Comparison of ENCODE assay signal across 20 cellular contexts in the genomic region with DNA sequence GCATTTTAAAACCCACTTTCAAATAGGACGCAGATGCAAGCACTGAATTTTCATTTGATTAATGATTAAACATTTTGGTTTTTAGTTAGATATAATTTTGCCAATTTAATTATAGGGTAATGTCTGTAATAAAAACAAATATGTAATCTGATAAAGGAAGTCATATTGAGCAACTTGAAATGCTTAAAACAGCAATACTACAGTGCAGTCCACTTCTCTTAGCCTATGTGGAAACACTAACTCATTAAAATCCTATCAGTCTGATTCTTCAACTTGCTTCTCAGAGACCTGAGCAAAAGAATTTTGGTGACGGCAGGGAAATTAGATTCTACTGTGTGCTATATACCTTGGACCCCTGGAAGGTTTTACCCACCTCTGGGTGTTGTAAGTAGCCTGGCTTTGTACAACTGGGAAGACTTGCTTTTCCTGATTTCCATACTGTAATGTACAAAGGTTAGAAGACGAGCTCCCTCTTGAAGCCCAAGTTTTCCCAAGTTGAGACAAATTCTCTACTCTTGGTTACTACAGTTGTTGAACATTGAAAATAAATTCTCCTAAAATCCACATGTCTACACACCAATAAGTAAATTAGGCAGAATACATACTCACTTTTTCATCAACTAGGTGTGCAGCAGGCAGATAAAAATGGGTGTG. TPM values are rescaled to one million over a fixed set of nuclear protein-coding genes. Genes with fewer than 3 reads are reported as not detected.
DNase-seq lines count a peak whose midpoint lies in the region; ATAC-seq, FAIRE-seq and TF ChIP-seq lines count a peak whose summit lies in the region.
"Had no signal": no experiment of that assay in that cellular context is flagged by ENCODE, and none has a peak within 500 bp of the region (broad histone marks: within the 10 kb centered on the region; RNA-seq: fewer than 3 reads in every experiment).

No MANE protein-coding gene starts in this region.

- peak overlapping the region; percentile 72 for H2BK20ac ChIP-seq in IMR-90 (ENCODE audit: low read depth, low read length)

- no peak overlapping the region for H2AFZ ChIP-seq in IMR-90 (replicated peaks; ENCODE audit: low read length, poor library complexity)

- peaks cover 0 to 20% of the 10 kb centered on the region in 2 experiments; a peak in 2 of 4 replicates for H3K79me1 ChIP-seq in IMR-90 (ENCODE audit: low read depth in 1 of 2, low read length in 2 of 2)

- H3K27ac ChIP-seq in IMR-90 (ENCODE audit: insufficient read depth, low read length), result peak overlapping the region; percentile 61; the same call in 1 of the 2 replicates
- H3K27ac ChIP-seq in pancreas, result peak overlapping the region; percentile 43 to 93 (median 70)
- H3K27ac ChIP-seq: left ventricle myocardium inferior had no signal

- peaks cover 6% of the 10 kb centered on the region; the same call in 1 of the 2 replicates for H4K20me1 ChIP-seq in IMR-90 (ENCODE audit: insufficient read depth, low read length)

- H4K8ac ChIP-seq in IMR-90 (ENCODE audit: low read depth in 2 of 2, low read length in 2 of 2), result peak overlapping the region; percentile 39 to 72; a peak in 3 of 4 replicates

- H4K5ac ChIP-seq in IMR-90 (ENCODE audit: low read depth, low read length), result peak overlapping the region; percentile 72

- no peaks in the 10 kb centered on the region for H3K9me3 ChIP-seq in IMR-90 (ENCODE audit: control insufficient read depth, insufficient read depth, low read length)
- H3K9me3 ChIP-seq in pancreas, result no peaks in the 10 kb centered on the region
- H3K9me3 ChIP-seq: left ventricle myocardium inferior had no signal

- peak overlapping the region; percentile 84 for H3K4ac ChIP-seq in IMR-90 (ENCODE audit: low read depth, low read length)

- BruUV-seq in Calu3 (replicated peaks; lab: Mats Ljungman, UMichigan) (no TSS peak), IMR-90 (replicated peaks; lab: Mats Ljungman, UMichigan) (no TSS peak)

- H3K56ac ChIP-seq in IMR-90 (ENCODE audit: extremely low read depth, insufficient read depth, low read length), result peak overlapping the region; percentile 58; the same call in 1 of the 2 replicates

- ATAC-seq in IMR-90 (ENCODE audit: low read depth) (no peak), pancreas (peak in 1 of 4 donors; percentile 1), GM19035 (IDR thresholded peaks at IDR 0.05; ENCODE audit: unreplicated experiment) (no peak), GM19397 (IDR thresholded peaks at IDR 0.05; ENCODE audit: unreplicated experiment) (no peak)

- DNase-seq in Calu3 (no peak), IMR-90 (no peak), cerebellar cortex (ENCODE audit: low spot score) (peak; percentile 54), pancreas (no peak), GM10266 (ENCODE audit: extremely low spot score) (no peak), NCI-H526 treated with DMSO at 0.1 percent for 48 hours (lab: John Stamatoyannopoulos, UW) (no peak)
- DNase-seq: GOT3; left ventricle myocardium inferior; NCI-H1694 treated with DMSO at 0.1 percent for 48 hours; NCI-H446; nephron progenitor cell; RPMI8226; stimulated activated CD4-positive, alpha-beta T cell treated with anti-CD3 and anti-CD28 coated beads, Interleukin-2, amount 100 ng/mL, for 48 hours had no signal

- peak overlapping the region; percentile 53; the same call in 2 of the 3 replicates for H2BK15ac ChIP-seq in IMR-90 (ENCODE audit: low read depth, low read length)

- peak overlapping the region; percentile 39 for H3K14ac ChIP-seq in IMR-90 (replicated peaks; ENCODE audit: low read depth, low read length)

- H2BK5ac ChIP-seq in IMR-90 (ENCODE audit: low read depth, low read length, poor library complexity, severe bottlenecking), result peak overlapping the region; percentile 88

- WGBS in IMR-90 (ENCODE audit: extremely low coverage in 2 of 2, insufficient read length in 1 of 2), 2 experiments, result no CpG with 5 or more reads among the region's 3 CpGs
- WGBS in pancreas, 2 donors, result 23 to 28% methylated on average over 3 of the region's 3 CpGs

- peak overlapping the region; percentile 70 for H3K18ac ChIP-seq in IMR-90 (ENCODE audit: low read depth, low read length)

- H2AK9ac ChIP-seq in IMR-90 (replicated peaks; ENCODE audit: low read depth, low read length, poor library complexity), result no peak overlapping the region

- no peak for FAIRE-seq in pancreas (lab: Jason Lieb, UNC)
- FAIRE-seq: colon had no signal

- H3K4me1 Mint-ChIP-seq in Calu3 (ENCODE audit: low read depth, unreplicated experiment), result peaks cover 44% of the 10 kb centered on the region
- H3K4me1 Mint-ChIP-seq: activated naive CD4-positive, alpha-beta T cell treated with anti-CD3 and anti-CD28 coated beads, Interleukin-2, amount 50 U/mL, for 24 hours had no signal

- H3K9me3 Mint-ChIP-seq in Calu3 (ENCODE audit: low read depth, unreplicated experiment), result no peaks in the 10 kb centered on the region
- H3K9me3 Mint-ChIP-seq: activated naive CD4-positive, alpha-beta T cell treated with anti-CD3 and anti-CD28 coated beads, Interleukin-2, amount 50 U/mL, for 24 hours; nephron progenitor cell; stimulated activated naive CD8-positive, alpha-beta T cell treated with anti-CD3 and anti-CD28 coated beads, Interleukin-15, Interleukin-2, amounts not matched to agents 100 ng/mL and 50 ng/mL, for 24 hours had no signal

- peak overlapping the region; percentile 92 for H3K4me3 Mint-ChIP-seq in Calu3 (ENCODE audit: low read depth, unreplicated experiment)
- H3K4me3 Mint-ChIP-seq: activated naive CD4-positive, alpha-beta T cell treated with anti-CD3 and anti-CD28 coated beads, Interleukin-2, amount 50 U/mL, for 24 hours; nephron progenitor cell; stimulated activated naive CD8-positive, alpha-beta T cell treated with anti-CD3 and anti-CD28 coated beads, Interleukin-15, Interleukin-2, amounts not matched to agents 100 ng/mL and 50 ng/mL, for 24 hours had no signal

- peaks cover 10% of the 10 kb centered on the region; the same call in 1 of the 2 replicates for H3K9me1 ChIP-seq in IMR-90 (ENCODE audit: insufficient read depth, low read length)

- dilution Hi-C loops in IMR-90 (cut with HindIII; ENCODE audit: low sequenced_read_pairs, unreplicated experiment), result no loop called here

- H3K36me3 ChIP-seq in IMR-90 (ENCODE audit: control insufficient read depth, insufficient read depth, low read length) (no peaks in the 10 kb centered on the region), pancreas (no peaks in the 10 kb centered on the region)
- H3K36me3 ChIP-seq: left ventricle myocardium inferior had no signal

- peak overlapping the region; percentile 81 for H2BK120ac ChIP-seq in IMR-90 (ENCODE audit: low read depth, low read length)

- no peaks in the 10 kb centered on the region for H3K27me3 Mint-ChIP-seq in Calu3 (ENCODE audit: unreplicated experiment)

- peak overlapping the region; percentile 73 for H3K27ac Mint-ChIP-seq in Calu3 (ENCODE audit: unreplicated experiment)
- H3K27ac Mint-ChIP-seq: activated naive CD4-positive, alpha-beta T cell treated with anti-CD3 and anti-CD28 coated beads, Interleukin-2, amount 50 U/mL, for 24 hours; brain; nephron progenitor cell; stimulated activated naive CD8-positive, alpha-beta T cell treated with anti-CD3 and anti-CD28 coated beads, Interleukin-15, Interleukin-2, amounts not matched to agents 100 ng/mL and 50 ng/mL, for 24 hours had no signal

- no peak for TF ChIP-seq RAD21 in IMR-90 (IDR thresholded peaks at IDR 0.05; ENCODE audit: low read length)

- peak overlapping the region; percentile 79; the same call in 1 of the 2 replicates for H4K91ac ChIP-seq in IMR-90 (ENCODE audit: insufficient read depth, low read depth, low read length)

- CTCF ChIA-PET in Calu3 (lab: Charles Lee), result interaction anchor here (2.3 kb wide), 1 partner anchor 8 kb away, joined by 5 read pairs; no protein-coding TSS in a partner anchor
- CTCF ChIA-PET in IMR-90 (lab: Yijun Ruan, JAX), result no interaction called here

- TF ChIP-seq CTCF in Calu3 (IDR thresholded peaks at IDR 0.05; ENCODE audit: unreplicated experiment) (no peak), IMR-90 (conservative IDR thresholded peaks at IDR 0.05; ENCODE audit: low read depth, low read length) (no peak), pancreas (IDR thresholded peaks at IDR 0.05) (no peak), GM10266 (IDR thresholded peaks at IDR 0.05; ENCODE audit: control insufficient read depth, insufficient read depth, low read depth, missing control alignments) (no peak)

- H3K9ac ChIP-seq in IMR-90 (ENCODE audit: low read depth, low read length), result peak overlapping the region; percentile 46; the same call in 1 of the 2 replicates

- peak overlapping the region; percentile 3; the same call in 1 of the 2 replicates for H2AK5ac ChIP-seq in IMR-90 (ENCODE audit: low read depth, low read length)

- H3K4me2 ChIP-seq in IMR-90 (ENCODE audit: low read depth, low read length), result peak overlapping the region; percentile 88

- peaks cover 53% of the 10 kb centered on the region for H3K36me3 Mint-ChIP-seq in Calu3 (ENCODE audit: insufficient read depth, unreplicated experiment)
- H3K36me3 Mint-ChIP-seq: activated naive CD4-positive, alpha-beta T cell treated with anti-CD3 and anti-CD28 coated beads, Interleukin-2, amount 50 U/mL, for 24 hours; brain had no signal

- intact Hi-C loops in Calu3 (cut with micrococcal nuclease; ENCODE audit: unreplicated experiment), result loop anchor here (1.0 kb wide), 1 partner anchor 8 kb away; no protein-coding TSS in a partner anchor
- intact Hi-C loops in IMR-90 (cut with micrococcal nuclease), result loop anchor here (10.0 kb wide), 2 partner anchors 48 to 322 kb away; no protein-coding TSS in a partner anchor
- intact Hi-C loops in pancreas (cut with DNase I), result no loop called here

- H3K23ac ChIP-seq in IMR-90 (ENCODE audit: low read depth, low read length), result peak overlapping the region; percentile 91

- in situ Hi-C loops in IMR-90 (cut with MboI; ENCODE audit: low sequenced_read_pairs), result no loop called here

- H3K27me3 ChIP-seq in IMR-90 (ENCODE audit: control insufficient read depth, insufficient read depth, low read length) (no peaks in the 10 kb centered on the region), pancreas (no peaks in the 10 kb centered on the region)

- H3K4me3 ChIP-seq in IMR-90 (ENCODE audit: insufficient read depth, low read depth, low read length), result peak overlapping the region; percentile 25; the same call in 1 of the 2 replicates
- peak overlapping the region in 2 of 4 donors; percentile 65 to 71 for H3K4me3 ChIP-seq in pancreas
- H3K4me3 ChIP-seq: left ventricle myocardium inferior, smooth muscle cell had no signal

- H3K4me1 ChIP-seq in IMR-90 (ENCODE audit: control insufficient read depth, insufficient read depth, low read length) (peaks cover 13% of the 10 kb centered on the region), pancreas (peaks cover 15 to 19% (median 17%) of the 10 kb centered on the region in 3 donors)

- no peak for TF ChIP-seq POLR2A in IMR-90 (IDR thresholded peaks at IDR 0.05; ENCODE audit: low read depth, low read length)

- POLR2A ChIA-PET in IMR-90 (lab: Charles Lee; ENCODE audit: unreplicated experiment), result no interaction called here

TF ChIP-seq in IMR-90, 13 proteins besides CTCF, POLR2A, EP300 and RAD21 (continues in another document):
- no peak for TF ChIP-seq RFX5 (IDR thresholded peaks at IDR 0.05; ENCODE audit: low read depth, low read length)

RNA-seq across cellular contexts. Expression of a gene that starts 4.2 kb away (rescaled TPM):
- total RNA-seq in Calu3 (2022) (31.6 and 43.7 TPM in 2 replicates), IMR-90 (2012; rRNA removed) (65.1 and 97.8 TPM in 2 replicates), pancreas (10 to 100 TPM in 5 of 6 donors, 1 to 10 TPM in 1; 8.1 to 30.2 (median 22.7) TPM)
- polyA plus RNA-seq in IMR-90 (2012; rRNA removed) (25.4 and 33.7 TPM in 2 replicates), pancreas (1 to 10 TPM; 1.9 to 2.2 TPM)
- polyA plus RNA-seq in IMR-90 (2012; cell fraction: cytosol; rRNA removed), result 5.9 and 21.2 TPM in 2 replicates
- polyA plus RNA-seq in IMR-90 (2012; cell fraction: nucleus; rRNA removed; ENCODE audit: low replicate concordance), result 2.9 and 21.1 TPM in 2 replicates

Comparison
In these comparisons a context has a peak if more than half of its experiments do, and no peak if none do; other contexts are left out.
1. intact Hi-C loops: an anchor here in Calu3 (1.0 kb wide) and IMR-90 (10.0 kb wide); none called in pancreas.